Comparison of ENCODE assay signal across 8 cellular contexts in the genomic region with DNA sequence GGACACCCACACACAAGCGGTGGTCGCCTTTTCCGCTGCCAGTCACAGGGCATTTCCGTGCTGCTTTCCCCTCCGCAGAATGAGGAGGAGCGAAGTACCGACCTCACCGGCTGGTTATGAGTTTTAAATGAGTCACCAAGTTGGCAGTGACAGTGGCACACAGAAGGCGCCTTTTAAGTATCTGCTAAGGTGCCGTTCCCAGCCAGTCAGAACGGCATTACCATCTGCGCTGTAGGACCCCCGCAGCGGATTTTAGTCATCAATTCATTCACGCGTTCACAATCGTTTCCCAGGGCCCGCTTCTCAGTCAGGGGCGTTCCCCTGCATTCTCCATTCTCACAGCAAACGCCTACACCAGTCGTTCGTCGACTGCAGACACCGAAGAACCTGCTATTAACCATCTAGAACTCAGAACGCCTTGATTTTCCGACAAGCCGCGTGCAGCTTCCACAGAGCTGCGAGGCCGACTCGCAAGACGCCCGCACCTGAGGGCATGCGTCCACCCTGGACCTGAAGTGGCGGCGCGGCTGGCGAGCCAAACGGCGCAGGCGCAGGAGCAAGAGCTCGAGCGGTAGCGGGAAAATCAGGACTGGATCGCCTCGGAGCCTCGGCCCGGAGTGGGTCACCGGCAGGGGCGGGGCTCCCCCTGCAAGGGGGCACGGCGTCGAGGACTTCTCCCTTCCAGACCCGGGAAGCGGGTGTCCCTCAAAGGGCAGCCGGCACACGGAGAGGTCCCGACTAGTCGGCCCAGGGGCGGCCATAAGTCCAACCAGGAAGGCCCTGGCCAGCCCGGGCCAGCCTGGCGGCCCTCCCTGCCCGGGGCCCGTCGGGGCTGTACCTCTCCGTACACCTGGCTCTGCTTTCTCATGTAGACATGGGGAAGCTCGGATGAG. TPM values are rescaled to one million over a fixed set of nuclear protein-coding genes. Genes with fewer than 3 reads are reported as not detected.
DNase-seq lines count a peak whose midpoint lies in the region; ATAC-seq, FAIRE-seq and TF ChIP-seq lines count a peak whose summit lies in the region.

No MANE protein-coding gene starts in this region.

- intact Hi-C loops in Right ventricle myocardium inferior (cut with DNase I): loop anchor here (5.0 kb wide), 3 partner anchors 249 to 369 kb away; partner anchors contain the start of genes PDE3B and PSMA1
- intact Hi-C loops in pancreas (cut with DNase I): no loop called here
- intact Hi-C loops in thyroid gland (cut with DNase I): loop anchor here (5.0 kb wide), 1 partner anchor 369 kb away; the partner anchor contains the start of gene PSMA1

- H3K9me3 ChIP-seq in pancreas (no peaks in the 10 kb centered on the region), thyroid gland (no peaks in the 10 kb centered on the region)

- peaks cover 6% of the 10 kb centered on the region for H3K9me3 Mint-ChIP-seq in activated naive CD8-positive, alpha-beta T cell treated with anti-CD3 and anti-CD28 coated beads for 36 hours

- H3K27ac ChIP-seq in pancreas (peak overlapping the region; percentile 87 to 94 (median 93)), thyroid gland (peak overlapping the region; percentile 81 to 96 (median 89))

- ATAC-seq in HG02588 (IDR thresholded peaks at IDR 0.05; ENCODE audit: unreplicated experiment): peak; percentile 52
- peak; percentile 90 for ATAC-seq in Right ventricle myocardium inferior
- peak; percentile 84 to 93 (median 88) for ATAC-seq in pancreas

- H3K27me3 Mint-ChIP-seq in activated naive CD8-positive, alpha-beta T cell treated with anti-CD3 and anti-CD28 coated beads for 36 hours: no peaks in the 10 kb centered on the region

- peak in 1 of 2 donors; percentile 58 for TF ChIP-seq POLR2A in thyroid gland (IDR thresholded peaks at IDR 0.05)

- H3K4me3 Mint-ChIP-seq in activated naive CD8-positive, alpha-beta T cell treated with anti-CD3 and anti-CD28 coated beads for 36 hours: peak overlapping the region; percentile 84

- DNase-seq in GM10266 (ENCODE audit: extremely low spot score) (peak; percentile 79), NCI-H1048 (lab: John Stamatoyannopoulos, UW) (peak; percentile 79), SKM-1 (lab: John Stamatoyannopoulos, UW; ENCODE audit: unreplicated experiment) (peak; percentile 87), Right ventricle myocardium inferior (ENCODE audit: missing footprints) (peak; percentile 93), pancreas (peak; percentile 83 to 97 (median 90)), thyroid gland (peak; percentile 86 to 90)
- DNase-seq in activated naive CD8-positive, alpha-beta T cell treated with anti-CD3 and anti-CD28 coated beads for 36 hours: peak; percentile 89

- no peak for TF ChIP-seq CTCF in GM10266 (IDR thresholded peaks at IDR 0.05; ENCODE audit: control insufficient read depth, insufficient read depth, low read depth, missing control alignments)
- TF ChIP-seq CTCF in pancreas (IDR thresholded peaks at IDR 0.05): no peak
- TF ChIP-seq CTCF in thyroid gland (IDR thresholded peaks at IDR 0.05): peak in 1 of 6 experiments; percentile 19

- H3K4me1 Mint-ChIP-seq in activated naive CD8-positive, alpha-beta T cell treated with anti-CD3 and anti-CD28 coated beads for 36 hours: peaks cover 51% of the 10 kb centered on the region

- 1% methylated on average over 66 to 67 of the region's 67 CpGs for WGBS in pancreas, 2 donors
- WGBS in thyroid gland, 2 donors: 4 to 6% methylated on average over 21 to 36 of the region's 67 CpGs

- H3K4me1 ChIP-seq in pancreas (peaks cover 0 to 21% (median 6%) of the 10 kb centered on the region in 3 donors), thyroid gland (peaks cover 7 to 9% of the 10 kb centered on the region in 2 donors)

- H3K27me3 ChIP-seq in pancreas (no peaks in the 10 kb centered on the region), thyroid gland (no peaks in the 10 kb centered on the region)

- H3K4me3 ChIP-seq in pancreas (peak overlapping the region; percentile 50 to 79 (median 70)), thyroid gland (replicated peaks in 1 of 3) (peak overlapping the region; percentile 22 to 79 (median 38))

- no peaks in the 10 kb centered on the region for H3K36me3 ChIP-seq in pancreas
- no peaks in the 10 kb centered on the region for H3K36me3 ChIP-seq in thyroid gland

- H3K36me3 Mint-ChIP-seq in activated naive CD8-positive, alpha-beta T cell treated with anti-CD3 and anti-CD28 coated beads for 36 hours: peaks cover 28% of the 10 kb centered on the region

- peak overlapping the region; percentile 97 for H3K27ac Mint-ChIP-seq in activated naive CD8-positive, alpha-beta T cell treated with anti-CD3 and anti-CD28 coated beads for 36 hours

- no peak for FAIRE-seq in pancreas (lab: Jason Lieb, UNC)

RNA-seq across cellular contexts. Expression of gene CYP2R1, which starts 0.6 kb away (rescaled TPM):
- total RNA-seq in activated naive CD8-positive, alpha-beta T cell treated with anti-CD3 and anti-CD28 coated beads for 36 hours: 10 to 100 TPM in 1 of 2 experiments, 1 to 10 TPM in 1; 9.9 to 10.0 TPM
- total RNA-seq in Right ventricle myocardium inferior: 7.0 TPM
- total RNA-seq in pancreas: 10 to 100 TPM in 2 of 6 donors, 1 to 10 TPM in 4; 5.0 to 12.2 (median 8.4) TPM
- 10 to 100 TPM; 32.1 to 33.0 TPM for polyA plus RNA-seq in pancreas
- total RNA-seq in thyroid gland: 10 to 100 TPM; 10.2 to 24.1 (median 19.8) TPM

Comparison
In these comparisons a context has a peak if more than half of its experiments do, and no peak if none do; other contexts are left out.
1. Peak in every context shown above with its lines: DNase-seq, ATAC-seq, H3K4me3 ChIP-seq and H3K27ac ChIP-seq.
2. intact Hi-C loops: an anchor here in Right ventricle myocardium inferior (5.0 kb wide) and thyroid gland (5.0 kb wide); none called in pancreas.